In the genomic region with DNA sequence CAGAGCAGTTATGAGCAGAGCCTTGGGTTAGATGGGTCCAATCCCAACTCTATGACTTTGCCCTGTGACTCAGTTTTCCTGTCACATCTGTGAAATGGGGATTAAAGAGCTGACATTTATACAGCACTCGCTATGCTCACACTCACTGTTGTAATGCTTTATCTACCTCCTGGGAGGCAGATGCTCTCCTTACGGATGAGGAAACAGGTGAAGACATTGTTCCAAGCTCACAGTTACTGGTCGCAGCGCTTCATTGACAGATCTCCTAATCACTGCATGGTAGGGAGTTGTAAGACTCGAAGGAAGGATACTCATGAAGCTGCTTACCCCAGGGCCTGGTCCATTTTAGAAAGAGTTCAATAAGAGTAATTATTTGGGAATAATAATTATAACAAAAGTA, we compare ENCODE assay signal across 16 cellular contexts. TPM values are rescaled to one million over a fixed set of nuclear protein-coding genes. Genes with fewer than 3 reads are reported as not detected.
"Had no signal": no experiment of that assay in that cellular context is flagged by ENCODE, and none has a peak within 500 bp of the region (broad histone marks: within the 10 kb centered on the region; RNA-seq: fewer than 3 reads in every experiment).

No MANE protein-coding gene starts in this region.

- H3K9me3 ChIP-seq: upper lobe of left lung had no signal

- H3K27ac ChIP-seq: parathyroid adenoma, skin epidermis had no signal

- H3K4me3 Mint-ChIP-seq: activated naive CD8-positive, alpha-beta T cell treated with anti-CD3 and anti-CD28 coated beads, Interleukin-2, amount 10 ng/mL, durations not matched to agents 7 days and 5 days; naive thymus-derived CD4-positive, alpha-beta T cell had no signal

- H3K4me1 Mint-ChIP-seq: activated naive CD8-positive, alpha-beta T cell treated with anti-CD3 and anti-CD28 coated beads, Interleukin-2, amount 10 ng/mL, durations not matched to agents 7 days and 5 days; naive thymus-derived CD4-positive, alpha-beta T cell had no signal

- ATAC-seq: left lobe of liver; naive thymus-derived CD4-positive, alpha-beta T cell had no signal

- DNase-seq: activated CD4-positive, alpha-beta T cell treated with anti-CD3 and anti-CD28 coated beads, Interleukin-2, amount 50 U/mL, for 1 hour; activated CD8-positive, alpha-beta memory T cell treated with anti-CD3 and anti-CD28 coated beads for 24 hours; activated naive CD8-positive, alpha-beta T cell treated with anti-CD3 and anti-CD28 coated beads, Interleukin-2, amount 10 ng/mL, durations not matched to agents 7 days and 5 days; anterior cingulate cortex; erythroblast; islet precursor cell; naive thymus-derived CD4-positive, alpha-beta T cell; stimulated activated CD4-positive, alpha-beta T cell treated with anti-CD3 and anti-CD28 coated beads, Interleukin-15, amount 100 ng/mL, for 24 hours; stimulated activated CD4-positive, alpha-beta T cell treated with anti-CD3 and anti-CD28 coated beads, Interleukin-4, amount 100 ng/mL, for 1 hour; stimulated activated naive CD4-positive, alpha-beta T cell; upper lobe of left lung had no signal

- H3K36me3 Mint-ChIP-seq: activated naive CD8-positive, alpha-beta T cell treated with anti-CD3 and anti-CD28 coated beads, Interleukin-2, amount 10 ng/mL, durations not matched to agents 7 days and 5 days; naive thymus-derived CD4-positive, alpha-beta T cell had no signal

- H3K36me3 ChIP-seq: upper lobe of left lung had no signal

- H3K9me3 Mint-ChIP-seq: activated naive CD8-positive, alpha-beta T cell treated with anti-CD3 and anti-CD28 coated beads, Interleukin-2, amount 10 ng/mL, durations not matched to agents 7 days and 5 days; naive thymus-derived CD4-positive, alpha-beta T cell had no signal

- H3K27ac Mint-ChIP-seq: activated naive CD8-positive, alpha-beta T cell treated with anti-CD3 and anti-CD28 coated beads, Interleukin-2, amount 10 ng/mL, durations not matched to agents 7 days and 5 days; naive thymus-derived CD4-positive, alpha-beta T cell had no signal

- H3K27me3 ChIP-seq: upper lobe of left lung had no signal

- H3K4me3 ChIP-seq: skin epidermis, upper lobe of left lung had no signal

RNA-seq across cellular contexts. Expression of gene MYLK2, which starts 2.9 kb away (rescaled TPM):
- total RNA-seq: bronchial epithelial cell, left lobe of liver, mononuclear cell, upper lobe of left lung had no signal
- polyA plus RNA-seq: naive thymus-derived CD4-positive, alpha-beta T cell had no signal

RNA-seq across cellular contexts. Expression of gene FOXS1, which starts 29.2 kb away (rescaled TPM):
- total RNA-seq: activated naive CD8-positive, alpha-beta T cell treated with anti-CD3 and anti-CD28 coated beads, Interleukin-2, amount 10 ng/mL, durations not matched to agents 7 days and 5 days; bronchial epithelial cell; left lobe of liver; mononuclear cell; naive thymus-derived CD4-positive, alpha-beta T cell had no signal
- polyA plus RNA-seq: naive thymus-derived CD4-positive, alpha-beta T cell had no signal

RNA-seq across cellular contexts. Expression of gene DUSP15, which starts 54.1 kb away (rescaled TPM):
- total RNA-seq: activated naive CD8-positive, alpha-beta T cell treated with anti-CD3 and anti-CD28 coated beads, Interleukin-2, amount 10 ng/mL, durations not matched to agents 7 days and 5 days; bronchial epithelial cell; mononuclear cell; naive thymus-derived CD4-positive, alpha-beta T cell had no signal
- polyA plus RNA-seq: naive thymus-derived CD4-positive, alpha-beta T cell had no signal

RNA-seq across cellular contexts. Expression of gene TTLL9, which starts 54.2 kb away (rescaled TPM):
- total RNA-seq: activated naive CD8-positive, alpha-beta T cell treated with anti-CD3 and anti-CD28 coated beads, Interleukin-2, amount 10 ng/mL, durations not matched to agents 7 days and 5 days; bronchial epithelial cell; left lobe of liver; mononuclear cell; naive thymus-derived CD4-positive, alpha-beta T cell had no signal
- polyA plus RNA-seq: naive thymus-derived CD4-positive, alpha-beta T cell had no signal
